21 cellular contexts compared by ENCODE assay signal in the genomic region with DNA sequence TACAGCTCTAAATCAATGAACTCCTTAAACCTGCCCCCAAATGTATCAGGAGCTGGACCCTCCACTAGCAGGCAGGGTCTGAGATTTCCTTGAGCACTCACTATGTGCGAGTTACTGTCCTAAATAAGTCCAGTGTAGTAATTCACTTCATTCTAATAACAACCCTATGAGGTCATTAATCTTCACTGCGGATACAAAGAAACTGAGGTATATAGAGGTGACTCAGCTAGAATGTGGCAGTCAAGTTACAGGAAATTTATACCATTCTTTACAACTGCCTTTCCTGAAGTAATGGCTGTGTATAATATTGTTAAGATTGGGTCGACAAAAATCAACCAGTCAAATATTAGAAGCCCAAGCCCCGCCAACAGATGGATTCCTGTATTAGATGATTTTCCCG.
DNase-seq lines count a peak whose midpoint lies in the region; FAIRE-seq and TF ChIP-seq lines count a peak whose summit lies in the region.
"Had no signal": no experiment of that assay in that cellular context is flagged by ENCODE, and none has a peak within 500 bp of the region (broad histone marks: within the 10 kb centered on the region; RNA-seq: fewer than 3 reads in every experiment).

No MANE protein-coding gene starts in this region.

- no peak for TF ChIP-seq POLR2A in H54 (IDR thresholded peaks at IDR 0.05; ENCODE audit: low read depth, low read length)

- H2AFZ ChIP-seq in SK-N-SH (ENCODE audit: low read depth) (no peak overlapping the region), osteoblast (ENCODE audit: low read length) (no peak overlapping the region)
- H2AFZ ChIP-seq: GM23338, neural progenitor cell had no signal

- no peak overlapping the region for H3K4me3 ChIP-seq in SK-N-SH (ENCODE audit: low read depth in 2 of 2, low read length in 1 of 2)
- no peak overlapping the region for H3K4me3 ChIP-seq in osteoblast (ENCODE audit: insufficient read depth, low read length)
- H3K4me3 ChIP-seq: BLaER1, dorsolateral prefrontal cortex, GM23338, heart left ventricle, lung, neural progenitor cell, right atrium auricular region, SJCRH30 had no signal

- no peak for TF ChIP-seq EP300 in SK-N-SH (IDR thresholded peaks at IDR 0.05; ENCODE audit: borderline replicate concordance in 1 of 2, low read depth in 1 of 2, low read length in 1 of 2)

- no peaks in the 10 kb centered on the region for H3K9me2 ChIP-seq in SK-N-SH

- TF ChIP-seq RAD21 in SK-N-SH (IDR thresholded peaks at IDR 0.05; ENCODE audit: low read length), result no peak

- H3K4me1 ChIP-seq in SK-N-SH (ENCODE audit: control insufficient read depth in 1 of 2, insufficient read depth in 2 of 2, low read depth in 1 of 2, low read length in 1 of 2) (peaks cover 0 to 14% of the 10 kb centered on the region in 2 experiments; a peak in 1 of 4 replicates), osteoblast (ENCODE audit: insufficient read depth, low read length) (peaks cover 18% of the 10 kb centered on the region)
- H3K4me1 ChIP-seq: BLaER1, heart left ventricle, neural progenitor cell, right atrium auricular region, SJCRH30 had no signal

- CTCF ChIA-PET in SK-N-SH (lab: Yijun Ruan, JAX), result no interaction called here

- no peaks in the 10 kb centered on the region for H4K20me1 ChIP-seq in SK-N-SH (ENCODE audit: insufficient read depth)
- no peaks in the 10 kb centered on the region for H4K20me1 ChIP-seq in osteoblast (ENCODE audit: insufficient read depth, low read length)
- H4K20me1 ChIP-seq: BLaER1 had no signal

- no peaks in the 10 kb centered on the region for H3K36me3 ChIP-seq in SK-N-SH (replicated peaks in 1 of 2; ENCODE audit: control insufficient read depth in 1 of 2, insufficient read depth in 2 of 2, low read length in 1 of 2)
- no peaks in the 10 kb centered on the region for H3K36me3 ChIP-seq in osteoblast (ENCODE audit: insufficient read depth, low read length)
- H3K36me3 ChIP-seq: BLaER1, heart left ventricle, neural progenitor cell, right atrium auricular region, SJCRH30 had no signal

- no peak for FAIRE-seq in H54 (lab: Jason Lieb, UNC)

- peaks cover 4% of the 10 kb centered on the region for H3F3A ChIP-seq in SK-N-SH (replicated peaks; ENCODE audit: insufficient read depth)

- H3K9me3 ChIP-seq in SK-N-SH (no peaks in the 10 kb centered on the region), osteoblast (ENCODE audit: low read depth, low read length) (no peaks in the 10 kb centered on the region)
- H3K9me3 ChIP-seq: BLaER1, heart left ventricle, right atrium auricular region, SJCRH30 had no signal

- peak overlapping the region in 1 of 2 experiments; percentile 63; a peak in 2 of 4 replicates for H3K27ac ChIP-seq in SK-N-SH (ENCODE audit: low read depth in 2 of 2, low read length in 1 of 2)
- peak overlapping the region; percentile 79 for H3K27ac ChIP-seq in epithelial cell of prostate
- H3K27ac ChIP-seq in osteoblast (ENCODE audit: low read depth, low read length), result peak overlapping the region; percentile 29
- H3K27ac ChIP-seq: BLaER1, heart left ventricle, neural progenitor cell, right atrium auricular region, SJCRH30 had no signal

- H3K4me2 ChIP-seq in SK-N-SH (no peak overlapping the region), osteoblast (ENCODE audit: insufficient read depth, low read length) (peak overlapping the region; percentile 34)
- H3K4me2 ChIP-seq: BLaER1, GM23338, neural progenitor cell had no signal

- POLR2A ChIA-PET in SK-N-SH (lab: Yijun Ruan, JAX), result no interaction called here

- TF ChIP-seq CTCF in SK-N-SH (IDR thresholded peaks at IDR 0.05) (no peak), osteoblast (IDR thresholded peaks at IDR 0.05; ENCODE audit: extremely low read depth, low read depth, low read length) (no peak)

- WGBS in SK-N-SH (ENCODE audit: low lambda C conversion rate), result 25% methylated on average over 5 of the region's 5 CpGs

- H3K27me3 ChIP-seq in SK-N-SH (ENCODE audit: insufficient read depth), result no peaks in the 10 kb centered on the region
- H3K27me3 ChIP-seq in osteoblast (ENCODE audit: insufficient read depth, low read length), result no peaks in the 10 kb centered on the region
- H3K27me3 ChIP-seq: heart left ventricle, neural progenitor cell, right atrium auricular region, SJCRH30 had no signal

- H3K9ac ChIP-seq in SK-N-SH, result peak overlapping the region; percentile 13; the same call in 1 of the 2 replicates
- H3K9ac ChIP-seq: BLaER1, neural progenitor cell had no signal

- no peaks in the 10 kb centered on the region for H3K79me2 ChIP-seq in SK-N-SH (ENCODE audit: insufficient read depth)
- H3K79me2 ChIP-seq in osteoblast (ENCODE audit: insufficient read depth, low read length), result no peaks in the 10 kb centered on the region

- DNase-seq in ELR (ENCODE audit: low read depth) (peak; percentile 56), SK-N-SH (no peak), epithelial cell of prostate (ENCODE audit: low read depth, low spot score) (peak; percentile 10), osteoblast (ENCODE audit: insufficient read length, low spot score, missing footprints) (no peak), H54 (ENCODE audit: insufficient read length, low spot score) (no peak), GM19238 (ENCODE audit: insufficient read length, low spot score) (no peak)
- no peak for DNase-seq in activated CD8-positive, alpha-beta memory T cell treated with anti-CD3 and anti-CD28 coated beads for 24 hours
- DNase-seq in activated CD4-positive, alpha-beta T cell treated with anti-CD3 and anti-CD28 coated beads for 4 hours, result no peak
- DNase-seq: activated CD4-positive, alpha-beta memory T cell treated with anti-CD3 and anti-CD28 coated beads for 36 hours; DMS79; heart left ventricle; NCI-H1105 treated with DMSO at 0.1 percent for 48 hours; NCI-H1930; SJCRH30; stimulated activated CD4-positive, alpha-beta T cell treated with anti-CD3 and anti-CD28 coated beads, Interleukin-2, amount 100 ng/mL, for 48 hours had no signal

TF ChIP-seq in SK-N-SH, 30 proteins besides CTCF, POLR2A, EP300 and RAD21 (continues in another document):
- TF ChIP-seq TEAD4 (IDR thresholded peaks at IDR 0.05; ENCODE audit: borderline replicate concordance, insufficient read depth) (no peak), NRF1 (IDR thresholded peaks at IDR 0.05; ENCODE audit: low read depth, low read length) (no peak), FOXM1 (IDR thresholded peaks at IDR 0.05; ENCODE audit: low read depth) (no peak), JUND (IDR thresholded peaks at IDR 0.05) (no peak), ELF1 (IDR thresholded peaks at IDR 0.05) (no peak), EZH2phosphoT487 (IDR thresholded peaks at IDR 0.05; ENCODE audit: borderline replicate concordance, low read depth) (no peak), POLR2AphosphoS5 (IDR thresholded peaks at IDR 0.05; ENCODE audit: low read depth, low read length) (no peak), FOSL2 (IDR thresholded peaks at IDR 0.05; ENCODE audit: borderline replicate concordance, low read depth) (no peak; the same call in 1 of the 2 replicates), TCF12 (IDR thresholded peaks at IDR 0.05) (no peak), GABPA (IDR thresholded peaks at IDR 0.05; ENCODE audit: low read depth) (no peak), RCOR1 (IDR thresholded peaks at IDR 0.05; ENCODE audit: low read length) (no peak), MEF2A (IDR thresholded peaks at IDR 0.05; ENCODE audit: borderline replicate concordance, low read depth) (no peak)
- TF ChIP-seq, protein P1, sequence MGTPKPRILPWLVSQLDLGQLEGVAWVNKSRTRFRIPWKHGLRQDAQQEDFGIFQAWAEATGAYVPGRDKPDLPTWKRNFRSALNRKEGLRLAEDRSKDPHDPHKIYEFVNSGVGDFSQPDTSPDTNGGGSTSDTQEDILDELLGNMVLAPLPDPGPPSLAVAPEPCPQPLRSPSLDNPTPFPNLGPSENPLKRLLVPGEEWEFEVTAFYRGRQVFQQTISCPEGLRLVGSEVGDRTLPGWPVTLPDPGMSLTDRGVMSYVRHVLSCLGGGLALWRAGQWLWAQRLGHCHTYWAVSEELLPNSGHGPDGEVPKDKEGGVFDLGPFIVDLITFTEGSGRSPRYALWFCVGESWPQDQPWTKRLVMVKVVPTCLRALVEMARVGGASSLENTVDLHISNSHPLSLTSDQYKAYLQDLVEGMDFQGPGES (IDR thresholded peaks at IDR 0.05; ENCODE audit: low read depth, low read length), result no peak
- TF ChIP-seq, protein P2, sequence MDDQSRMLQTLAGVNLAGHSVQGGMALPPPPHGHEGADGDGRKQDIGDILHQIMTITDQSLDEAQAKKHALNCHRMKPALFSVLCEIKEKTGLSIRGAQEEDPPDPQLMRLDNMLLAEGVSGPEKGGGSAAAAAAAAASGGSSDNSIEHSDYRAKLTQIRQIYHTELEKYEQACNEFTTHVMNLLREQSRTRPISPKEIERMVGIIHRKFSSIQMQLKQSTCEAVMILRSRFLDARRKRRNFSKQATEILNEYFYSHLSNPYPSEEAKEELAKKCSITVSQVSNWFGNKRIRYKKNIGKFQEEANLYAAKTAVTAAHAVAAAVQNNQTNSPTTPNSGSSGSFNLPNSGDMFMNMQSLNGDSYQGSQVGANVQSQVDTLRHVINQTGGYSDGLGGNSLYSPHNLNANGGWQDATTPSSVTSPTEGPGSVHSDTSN (IDR thresholded peaks at IDR 0.05), result no peak
- TF ChIP-seq, protein P3, sequence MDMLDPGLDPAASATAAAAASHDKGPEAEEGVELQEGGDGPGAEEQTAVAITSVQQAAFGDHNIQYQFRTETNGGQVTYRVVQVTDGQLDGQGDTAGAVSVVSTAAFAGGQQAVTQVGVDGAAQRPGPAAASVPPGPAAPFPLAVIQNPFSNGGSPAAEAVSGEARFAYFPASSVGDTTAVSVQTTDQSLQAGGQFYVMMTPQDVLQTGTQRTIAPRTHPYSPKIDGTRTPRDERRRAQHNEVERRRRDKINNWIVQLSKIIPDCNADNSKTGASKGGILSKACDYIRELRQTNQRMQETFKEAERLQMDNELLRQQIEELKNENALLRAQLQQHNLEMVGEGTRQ (IDR thresholded peaks at IDR 0.05; ENCODE audit: borderline replicate concordance, low read depth, low read length), result no peak
- TF ChIP-seq, protein P4, sequence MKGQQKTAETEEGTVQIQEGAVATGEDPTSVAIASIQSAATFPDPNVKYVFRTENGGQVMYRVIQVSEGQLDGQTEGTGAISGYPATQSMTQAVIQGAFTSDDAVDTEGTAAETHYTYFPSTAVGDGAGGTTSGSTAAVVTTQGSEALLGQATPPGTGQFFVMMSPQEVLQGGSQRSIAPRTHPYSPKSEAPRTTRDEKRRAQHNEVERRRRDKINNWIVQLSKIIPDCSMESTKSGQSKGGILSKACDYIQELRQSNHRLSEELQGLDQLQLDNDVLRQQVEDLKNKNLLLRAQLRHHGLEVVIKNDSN (IDR thresholded peaks at IDR 0.05; ENCODE audit: borderline replicate concordance, low read depth), result no peak

Comparison
In these comparisons a context has a peak if more than half of its experiments do, and no peak if none do; other contexts are left out.
1. DNase-seq: peak in ELR (single experiment) and epithelial cell of prostate (single experiment); none in SK-N-SH (single experiment), osteoblast (single experiment), activated CD8-positive, alpha-beta memory T cell treated with anti-CD3 and anti-CD28 coated beads for 24 hours (single experiment), H54 (single experiment), activated CD4-positive, alpha-beta T cell treated with anti-CD3 and anti-CD28 coated beads for 4 hours (0 of 2) and GM19238 (single experiment).